ENCODE assay signal across 16 cellular contexts in genomic region chr10:58796242-58796641, GRCh38.
A peak's percentile ranks its signal among the peaks of the same experiment; 100 is the strongest.
DNase-seq lines count a peak whose midpoint lies in the region; ATAC-seq and TF ChIP-seq lines count a peak whose summit lies in the region.
"Had no signal": no experiment of that assay in that cellular context is flagged by ENCODE, and none has a peak within 500 bp of the region (broad histone marks: within the 10 kb centered on the region; RNA-seq: fewer than 3 reads in every experiment).

No MANE protein-coding gene starts in this region.

- WGBS in adrenal gland, 4 donors: 40 to 56% (median 50%) methylated on average over 7 of the region's 7 CpGs

- intact Hi-C loops in adrenal gland (cut with DNase I): no loop called here

- H3K27me3 Mint-ChIP-seq in neural crest cell (ENCODE audit: low read depth): no peaks in the 10 kb centered on the region
- H3K27me3 Mint-ChIP-seq: stimulated activated naive CD8-positive, alpha-beta T cell treated with anti-CD3 and anti-CD28 coated beads, Interleukin-15, amount 100 ng/mL, for 72 hours had no signal

- H3K27ac Mint-ChIP-seq in neural crest cell (ENCODE audit: unreplicated experiment): no peak overlapping the region
- H3K27ac Mint-ChIP-seq: stimulated activated naive CD8-positive, alpha-beta T cell treated with anti-CD3 and anti-CD28 coated beads, Interleukin-15, amount 100 ng/mL, for 72 hours had no signal

- H3K4me3 ChIP-seq in adrenal gland: no peak overlapping the region

- H3K27ac ChIP-seq in adrenal gland: peak overlapping the region in 3 of 5 donors; percentile 32 to 67 (median 60)
- peak overlapping the region; percentile 57 for H3K27ac ChIP-seq in epithelial cell of prostate

- no peak for TF ChIP-seq POLR2A in adrenal gland (IDR thresholded peaks at IDR 0.05)

- no peaks in the 10 kb centered on the region for H3K36me3 ChIP-seq in adrenal gland (replicated peaks in 1 of 2)

- no peaks in the 10 kb centered on the region for H3K27me3 ChIP-seq in adrenal gland

- no peaks in the 10 kb centered on the region for H3K9me3 ChIP-seq in adrenal gland (replicated peaks in 1 of 3)

- no peaks in the 10 kb centered on the region for H3K36me3 Mint-ChIP-seq in neural crest cell (ENCODE audit: low read depth)

- DNase-seq in G401 (ENCODE audit: low spot score) (peak; percentile 92), adrenal gland (peak in 3 of 7 donors; percentile 36 to 77 (median 39)), epithelial cell of prostate (ENCODE audit: low read depth, low spot score) (no peak), neural crest cell (ENCODE audit: low read depth, low spot score) (peak; percentile 23), NCI-H446 treated with DMSO at 0.1 percent for 48 hours (lab: John Stamatoyannopoulos, UW) (no peak), GM13976 (ENCODE audit: low spot score) (no peak), AG08395 (ENCODE audit: low spot score) (no peak)
- DNase-seq: activated effector memory CD4-positive, alpha-beta T cell treated with anti-CD3 and anti-CD28 coated beads, Interleukin-2, amount 50 U/mL, for 16 hours; aorta; COR-L47; dermis blood vessel endothelial cell; NCI-H510A treated with DMSO at 0.1 percent for 48 hours; stimulated activated CD4-positive, alpha-beta T cell treated with anti-CD3 and anti-CD28 coated beads, Interleukin-15, amount 100 ng/mL, for 24 hours; stimulated activated naive CD8-positive, alpha-beta T cell treated with anti-CD3 and anti-CD28 coated beads, Interleukin-15, amount 100 ng/mL, for 72 hours had no signal

- peaks cover 16% of the 10 kb centered on the region for H3K4me1 Mint-ChIP-seq in neural crest cell
- H3K4me1 Mint-ChIP-seq: stimulated activated naive CD8-positive, alpha-beta T cell treated with anti-CD3 and anti-CD28 coated beads, Interleukin-15, amount 100 ng/mL, for 72 hours had no signal

- H3K9me3 Mint-ChIP-seq in neural crest cell: no peaks in the 10 kb centered on the region
- H3K9me3 Mint-ChIP-seq: stimulated activated naive CD8-positive, alpha-beta T cell treated with anti-CD3 and anti-CD28 coated beads, Interleukin-15, amount 100 ng/mL, for 72 hours had no signal

- no peak overlapping the region for H3K4me3 Mint-ChIP-seq in neural crest cell
- H3K4me3 Mint-ChIP-seq: stimulated activated naive CD8-positive, alpha-beta T cell treated with anti-CD3 and anti-CD28 coated beads, Interleukin-15, amount 100 ng/mL, for 72 hours had no signal

- H3K4me1 ChIP-seq in adrenal gland (replicated peaks in 1 of 2): peaks cover 11 to 30% of the 10 kb centered on the region in 2 donors

- in situ Hi-C loops in G401 (cut with HindIII; ENCODE audit: low sequenced_read_pairs) (no loop called here), GM13976 (cut with MboI; ENCODE audit: low sequenced_read_pairs, unreplicated experiment) (loop anchor here (25.0 kb wide), 2 partner anchors 816 to 1016 kb away; no protein-coding TSS in a partner anchor)

- TF ChIP-seq CTCF in adrenal gland (IDR thresholded peaks at IDR 0.05) (no peak), neural crest cell (conservative IDR thresholded peaks at IDR 0.05) (no peak), GM13976 (IDR thresholded peaks at IDR 0.05; ENCODE audit: borderline replicate concordance, control extremely low read depth, extremely low read depth, insufficient read depth, missing control alignments) (no peak)

- ATAC-seq in HG02759 (IDR thresholded peaks at IDR 0.05; ENCODE audit: unreplicated experiment): no peak
- ATAC-seq: left lobe of liver; stimulated activated naive CD8-positive, alpha-beta T cell treated with anti-CD3 and anti-CD28 coated beads, Interleukin-15, amount 100 ng/mL, for 72 hours had no signal

Comparison
In these comparisons a context has a peak if more than half of its experiments do, and no peak if none do; other contexts are left out.
1. DNase-seq: peak in G401 (single experiment) and neural crest cell (single experiment); none in epithelial cell of prostate (single experiment), NCI-H446 treated with DMSO at 0.1 percent for 48 hours (single experiment), GM13976 (single experiment) and AG08395 (single experiment).